1 cellular context compared by ENCODE assay signal in genomic region chr11:407651-408080, GRCh38.
TF ChIP-seq lines count a peak whose summit lies in the region.

No MANE protein-coding gene starts in this region.

TF ChIP-seq in liver, 16 proteins besides CTCF, POLR2A, EP300 and RAD21 (continued from another document):
- TF ChIP-seq ATF3 (IDR thresholded peaks at IDR 0.05) (no peak), FOXA2 (IDR thresholded peaks at IDR 0.05) (no peak)
TF ChIP-seq in liver: peak in this region for 0.
